ENCODE assay signal across 8 cellular contexts in the genomic region with DNA sequence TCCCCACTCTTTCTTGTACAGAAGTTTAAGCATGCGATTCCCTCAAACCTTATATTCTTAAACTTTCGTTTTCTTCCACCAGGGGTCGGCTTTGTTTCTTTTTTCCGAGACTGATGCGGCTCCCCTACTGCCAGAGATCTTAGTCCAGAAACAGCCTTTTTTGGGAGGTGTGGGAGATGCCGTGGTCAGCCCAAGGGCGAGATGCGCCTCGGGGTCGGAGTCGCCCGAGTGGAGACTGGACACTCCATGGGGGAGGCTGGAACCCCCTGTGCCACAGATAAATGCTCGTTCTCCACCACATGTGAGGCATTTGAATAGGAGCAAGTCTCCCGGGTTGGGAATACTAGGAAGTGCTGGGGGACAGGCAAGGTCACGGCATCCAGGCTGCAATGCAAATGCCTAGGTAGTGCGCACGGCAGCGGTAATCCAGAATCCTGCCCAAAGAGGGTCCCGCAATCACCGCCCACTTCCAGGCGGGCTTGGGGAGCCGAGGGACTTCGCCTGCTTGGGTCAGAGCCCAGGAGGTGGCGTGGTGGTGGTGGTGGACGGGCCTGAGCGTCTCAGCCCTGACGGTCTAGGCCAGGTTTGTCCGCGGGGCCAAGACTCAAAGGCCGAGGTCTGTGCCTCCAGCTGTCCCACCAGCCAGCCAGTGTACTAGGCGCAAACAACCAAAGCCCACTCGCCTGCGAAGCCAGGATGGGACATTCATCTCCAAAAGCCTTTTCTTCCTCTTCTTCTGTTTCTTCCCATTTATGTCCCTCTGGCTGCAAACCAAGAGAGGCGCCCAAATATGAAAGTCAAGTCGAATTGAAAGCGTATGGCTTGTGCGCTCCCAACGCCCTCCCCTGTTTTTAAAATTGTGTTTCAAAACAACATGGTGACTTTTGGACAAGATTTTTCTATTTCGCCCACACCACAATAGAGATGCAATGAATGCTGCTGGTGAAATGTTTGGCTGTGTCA. TPM values are rescaled to one million over a fixed set of nuclear protein-coding genes. Genes with fewer than 3 reads are reported as not detected.
A peak's percentile ranks its signal among the peaks of the same experiment; 100 is the strongest.
DNase-seq lines count a peak whose midpoint lies in the region; TF ChIP-seq lines count a peak whose summit lies in the region.

No MANE protein-coding gene starts in this region.

- no peak overlapping the region for H3K27ac ChIP-seq in OCI-LY3 (ENCODE audit: low read length)
- no peak overlapping the region for H3K27ac ChIP-seq in breast epithelium
- no peak overlapping the region for H3K27ac ChIP-seq in stomach

- DNase-seq in D341Med (ENCODE audit: low spot score) = peak; percentile 68
- no peak for DNase-seq in HFF-Myc (ENCODE audit: extremely low read depth, low read depth)
- DNase-seq in breast epithelium (ENCODE audit: low spot score in 2 of 2) = no peak
- DNase-seq in kidney epithelial cell (ENCODE audit: low read depth) = no peak
- DNase-seq in stomach = no peak
- no peak for DNase-seq in activated gamma-delta T cell (lab: John Stamatoyannopoulos, UW)
- DNase-seq in COLO668 (lab: John Stamatoyannopoulos, UW; ENCODE audit: unreplicated experiment) = no peak

- H3K9ac ChIP-seq in OCI-LY3 (ENCODE audit: low read length) = no peak overlapping the region

- H3K4me2 ChIP-seq in OCI-LY3 (ENCODE audit: low read length) = peak overlapping the region; percentile 90

- H3K4me3 ChIP-seq in HFF-Myc (replicated peaks; ENCODE audit: low read depth, low read length) (no peak overlapping the region), OCI-LY3 (ENCODE audit: low read length) (peak overlapping the region; percentile 88), breast epithelium (peak overlapping the region in 2 of 3 donors; percentile 19 to 53), kidney epithelial cell (ENCODE audit: low read depth, low read length) (no peak overlapping the region), stomach (peak overlapping the region; percentile 22 to 53 (median 25))

- no peak overlapping the region; the same call in 1 of the 2 replicates for H2AFZ ChIP-seq in OCI-LY3 (ENCODE audit: low read depth, low read length)

- TF ChIP-seq EP300 in stomach (IDR thresholded peaks at IDR 0.05) = no peak

- H3K27me3 ChIP-seq in OCI-LY3 (ENCODE audit: low read depth, low read length) (peaks cover 7% of the 10 kb centered on the region), breast epithelium (peaks cover 0 to 32% of the 10 kb centered on the region in 2 donors), kidney epithelial cell (ENCODE audit: control insufficient read depth, insufficient read depth, low read length) (peaks cover 69% of the 10 kb centered on the region), stomach (peaks cover 16 to 96% (median 55%) of the 10 kb centered on the region in 3 donors)

- TF ChIP-seq CTCF in HFF-Myc (IDR thresholded peaks at IDR 0.05; ENCODE audit: low read depth, low read length, missing control alignments) (peak; percentile 41), OCI-LY3 (IDR thresholded peaks at IDR 0.05; ENCODE audit: low read depth, low read length) (peak; percentile 66), breast epithelium (IDR thresholded peaks at IDR 0.05) (peak; percentile 49 to 63 (median 58)), kidney epithelial cell (IDR thresholded peaks at IDR 0.05; ENCODE audit: insufficient read depth, low read length, poor library complexity, severe bottlenecking) (peak; percentile 37), stomach (IDR thresholded peaks at IDR 0.05) (peak in 4 of 7 experiments; percentile 21 to 72 (median 32))

- H3K9me3 ChIP-seq in OCI-LY3 (ENCODE audit: insufficient read depth, low read length) (no peaks in the 10 kb centered on the region), breast epithelium (no peaks in the 10 kb centered on the region), stomach (no peaks in the 10 kb centered on the region)

- 16 to 24% (median 18%) methylated on average over 29 to 39 of the region's 39 CpGs for WGBS in stomach, 5 donors

- intact Hi-C loops in breast epithelium (cut with DNase I; ENCODE audit: low total_unique reads) (loop anchor here (10.0 kb wide), 1 partner anchor 421 kb away; no protein-coding TSS in a partner anchor), stomach (cut with DNase I; ENCODE audit: low total_unique reads) (loop anchor here (10.0 kb wide), 2 partner anchors 381 to 411 kb away; no protein-coding TSS in a partner anchor)

- H4K20me1 ChIP-seq in OCI-LY3 (ENCODE audit: insufficient read depth, low read length) = no peaks in the 10 kb centered on the region

- H3K4me1 ChIP-seq in OCI-LY3 (ENCODE audit: low read length) = peaks cover 12% of the 10 kb centered on the region
- H3K4me1 ChIP-seq in breast epithelium = no peaks in the 10 kb centered on the region
- H3K4me1 ChIP-seq in stomach = peaks cover 45 to 56% (median 50%) of the 10 kb centered on the region in 4 donors

- TF ChIP-seq POLR2A in breast epithelium (IDR thresholded peaks at IDR 0.05) = no peak
- no peak for TF ChIP-seq POLR2A in stomach (IDR thresholded peaks at IDR 0.05)

- H3K36me3 ChIP-seq in OCI-LY3 (replicated peaks; ENCODE audit: low read depth, low read length) (no peaks in the 10 kb centered on the region), breast epithelium (no peaks in the 10 kb centered on the region), kidney epithelial cell (ENCODE audit: control insufficient read depth, insufficient read depth, low read length) (no peaks in the 10 kb centered on the region), stomach (no peaks in the 10 kb centered on the region)

- no peaks in the 10 kb centered on the region for H3K79me2 ChIP-seq in OCI-LY3 (ENCODE audit: low read length)

RNA-seq across cellular contexts. Expression of a gene that starts 39.3 kb away (rescaled TPM):
- total RNA-seq in breast epithelium (10 to 100 TPM; 27.1 to 75.2 (median 36.7) TPM), kidney epithelial cell (30.0 and 77.3 TPM in 2 replicates), stomach (100 to 1,000 TPM in 1 of 5 donors, 10 to 100 TPM in 4; 18.7 to 420 (median 33.5) TPM)
- 10 to 100 TPM in 1 of 3 donors, 1 to 10 TPM in 2; 6.0 to 10.5 (median 7.8) TPM for polyA plus RNA-seq in stomach

RNA-seq across cellular contexts. Expression of a gene that starts 52.0 kb away (rescaled TPM):
- total RNA-seq in breast epithelium (under 1 TPM in 1 of 3 donors, not detected in 2; 0.33 TPM), kidney epithelial cell (not detected in 2 replicates), stomach (not detected)
- polyA plus RNA-seq in stomach = not detected

Comparison
In these comparisons a context has a peak if more than half of its experiments do, and no peak if none do; other contexts are left out.
1. H3K4me3 ChIP-seq: peak in OCI-LY3 (single experiment), breast epithelium (2 of 3) and stomach (4 of 4); none in HFF-Myc (single experiment) and kidney epithelial cell (single experiment).
2. Peak in every context shown above with its lines, with median percentiles within 50 percentile points of each other: CTCF ChIP-seq.